In the genomic region with DNA sequence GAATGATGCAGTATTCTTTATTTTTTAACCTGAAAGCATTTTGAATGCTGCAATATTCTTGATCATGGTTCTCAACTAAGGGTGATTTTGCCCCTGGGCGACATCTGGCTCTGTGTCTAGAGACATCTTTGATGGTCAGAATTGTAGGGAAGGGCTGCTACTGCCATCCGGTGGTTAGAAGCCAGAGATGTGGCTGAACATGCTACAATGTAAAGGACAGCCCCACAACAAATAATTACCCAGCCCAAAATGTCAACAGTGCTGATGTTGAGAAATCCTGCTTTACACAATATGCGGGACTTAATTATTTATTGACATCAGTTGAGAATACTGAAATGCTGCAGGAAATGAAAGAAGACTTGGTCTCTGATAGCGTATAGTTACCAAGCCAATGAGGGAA, we compare ENCODE assay signal across 9 cellular contexts. TPM values are rescaled to one million over a fixed set of nuclear protein-coding genes. Genes with fewer than 3 reads are reported as not detected.
DNase-seq lines count a peak whose midpoint lies in the region; ATAC-seq, FAIRE-seq and TF ChIP-seq lines count a peak whose summit lies in the region.
"Had no signal": no experiment of that assay in that cellular context is flagged by ENCODE, and none has a peak within 500 bp of the region (broad histone marks: within the 10 kb centered on the region; RNA-seq: fewer than 3 reads in every experiment).

No MANE protein-coding gene starts in this region.

- H3K79me2 ChIP-seq in HepG2 (ENCODE audit: insufficient read depth, low read length) = no peaks in the 10 kb centered on the region

- no peaks in the 10 kb centered on the region for H4K20me1 ChIP-seq in HepG2 (ENCODE audit: insufficient read depth, low read length)

- WGBS in HepG2 (ENCODE audit: low lambda C conversion rate) = 8% methylated on average over 4 of the region's 4 CpGs

- FAIRE-seq in HepG2 (lab: Jason Lieb, UNC) = no peak

- H3K4me1 Mint-ChIP-seq in Calu3 (ENCODE audit: low read depth, unreplicated experiment) = peaks cover 9% of the 10 kb centered on the region

- in situ Hi-C loops in HepG2 (cut with HindIII; ENCODE audit: extremely low pct_ligation_motif_present, low pct_unique_long_range_greater_than_20kb) = no loop called here

- H2AFZ ChIP-seq in HepG2 (ENCODE audit: low read length) = no peak overlapping the region

- H3K27ac Mint-ChIP-seq in Calu3 (ENCODE audit: unreplicated experiment) = no peak overlapping the region

- no peak overlapping the region for H3K4me3 Mint-ChIP-seq in Calu3 (ENCODE audit: low read depth, unreplicated experiment)

- POLR2A ChIA-PET in HepG2 (lab: Yijun Ruan, JAX) = no interaction called here

- DNase-seq in Calu3 (peak; percentile 65), SK-N-MC (ENCODE audit: low read depth, low spot score) (no peak), HepG2 (ENCODE audit: low spot score) (peak; percentile 41), GOT3 (lab: John Stamatoyannopoulos, UW) (no peak), activated T-cell treated with anti-CD3 and anti-CD28 coated beads for 4 hours (no peak), epidermal melanocyte (ENCODE audit: insufficient read length, low spot score) (no peak)

- TF ChIP-seq CTCF in Calu3 (IDR thresholded peaks at IDR 0.05; ENCODE audit: unreplicated experiment) = peak; percentile 31
- TF ChIP-seq CTCF in HepG2 (CRISPR knock-in tag; IDR thresholded peaks at IDR 0.05) = peak; percentile 50

- no peaks in the 10 kb centered on the region for H3K9me3 Mint-ChIP-seq in Calu3 (ENCODE audit: low read depth, unreplicated experiment)

- no peaks in the 10 kb centered on the region for H3K36me3 Mint-ChIP-seq in Calu3 (ENCODE audit: insufficient read depth, unreplicated experiment)

- intact Hi-C loops in Calu3 (cut with micrococcal nuclease; ENCODE audit: unreplicated experiment) = loop anchor here (2.0 kb wide), 1 partner anchor 33 kb away; no protein-coding TSS in a partner anchor
- intact Hi-C loops in HepG2 (cut with micrococcal nuclease; ENCODE audit: unreplicated experiment) = loop anchor here (1.0 kb wide), 1 partner anchor 332 kb away; no protein-coding TSS in a partner anchor

- CTCF ChIA-PET in Calu3 (lab: Charles Lee) = no interaction called here
- CTCF ChIA-PET in HepG2 (lab: Yijun Ruan, JAX; ENCODE audit: low intra/inter-chr PET ratio, low total read pairs) = no interaction called here

- no peak for TF ChIP-seq POLR2A in HepG2 (IDR thresholded peaks at IDR 0.05; ENCODE audit: insufficient read depth in 1 of 2, low read depth in 2 of 2, low read length in 2 of 2)

- H3K9ac ChIP-seq in SK-N-MC (ENCODE audit: insufficient read length) = peak overlapping the region; percentile 14
- H3K9ac ChIP-seq in HepG2 (ENCODE audit: insufficient read depth, low read depth, low read length) = no peak overlapping the region

- no peaks in the 10 kb centered on the region for H3K27me3 Mint-ChIP-seq in Calu3 (ENCODE audit: unreplicated experiment)

- H3K4me3 ChIP-seq in SK-N-MC = no peak overlapping the region
- no peak overlapping the region for H3K4me3 ChIP-seq in HepG2 (replicated peaks in 1 of 3; ENCODE audit: insufficient read depth in 1 of 3, low read depth in 2 of 3, low read length in 3 of 3)

- ATAC-seq in GM19397 (IDR thresholded peaks at IDR 0.05; ENCODE audit: unreplicated experiment) (peak; percentile 79), HepG2 (peak; percentile 98)

- TF ChIP-seq EP300 in Ishikawa (IDR thresholded peaks at IDR 0.05; ENCODE audit: borderline replicate concordance) (no peak), HepG2 (IDR thresholded peaks at IDR 0.05; ENCODE audit: low read depth in 2 of 2, low read length in 2 of 2) (no peak), HepG2 (CRISPR knock-in tag; IDR thresholded peaks at IDR 0.05; ENCODE audit: borderline replicate concordance) (no peak)

- H3K27ac ChIP-seq in SK-N-MC (peak overlapping the region; percentile 72; the same call in 1 of the 2 replicates), HepG2 (ENCODE audit: extremely low read length, insufficient read depth, low read length) (no peak overlapping the region)

- no peaks in the 10 kb centered on the region; a peak in 1 of 5 replicates for H3K27me3 ChIP-seq in HepG2 (ENCODE audit: control insufficient read depth in 1 of 2, insufficient read depth in 2 of 2, low read length in 2 of 2)

- TF ChIP-seq RAD21 in Ishikawa (IDR thresholded peaks at IDR 0.05; ENCODE audit: low read depth) (peak; percentile 50), HepG2 (CRISPR knock-in tag; IDR thresholded peaks at IDR 0.05) (no peak)

- H3K4me2 ChIP-seq in HepG2 (ENCODE audit: low read depth, low read length) = no peak overlapping the region

- H3K9me3 ChIP-seq in SK-N-MC (ENCODE audit: low read depth, low read length) (no peaks in the 10 kb centered on the region), HepG2 (ENCODE audit: low read length) (no peaks in the 10 kb centered on the region)

- H3K36me3 ChIP-seq in SK-N-MC (ENCODE audit: insufficient read depth, low read length) = no peaks in the 10 kb centered on the region
- no peaks in the 10 kb centered on the region for H3K36me3 ChIP-seq in HepG2 (replicated peaks in 1 of 2; ENCODE audit: control insufficient read depth in 1 of 2, insufficient read depth in 2 of 2, low read length in 2 of 2)

- no peaks in the 10 kb centered on the region for H3K4me1 ChIP-seq in HepG2 (ENCODE audit: insufficient read depth, low read length)

- BruUV-seq in Calu3 (replicated peaks; lab: Mats Ljungman, UMichigan) (no TSS peak), HepG2 (replicated peaks; lab: Mats Ljungman, UMichigan) (no TSS peak)

TF ChIP-seq in Ishikawa, 13 proteins besides CTCF, POLR2A, EP300 and RAD21 (continues in another document):
- TF ChIP-seq, protein P1, sequence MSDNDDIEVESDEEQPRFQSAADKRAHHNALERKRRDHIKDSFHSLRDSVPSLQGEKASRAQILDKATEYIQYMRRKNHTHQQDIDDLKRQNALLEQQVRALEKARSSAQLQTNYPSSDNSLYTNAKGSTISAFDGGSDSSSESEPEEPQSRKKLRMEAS (IDR thresholded peaks at IDR 0.05) = no peak
- TF ChIP-seq YY1 (IDR thresholded peaks at IDR 0.05; ENCODE audit: low read depth) (no peak), TEAD4 (IDR thresholded peaks at IDR 0.05) (no peak), FOXM1 (IDR thresholded peaks at IDR 0.05; ENCODE audit: borderline replicate concordance, low read depth) (no peak)

RNA-seq across cellular contexts. Expression of a gene that starts 37.5 kb away (rescaled TPM):
- total RNA-seq in Calu3 (2022) (39.2 and 85.1 TPM in 2 replicates), HepG2 (2016; rRNA removed; fragmentation: Illumina TruSeq; extraction: Trizol) (0.10 and 0.11 TPM in 2 replicates)
- total RNA-seq in HepG2 (2016; cell fraction: cytosol; rRNA removed; fragmentation: Illumina TruSeq; extraction: Trizol; ENCODE audit: low read depth) = not detected in 2 replicates
- 0.24 TPM in 1 of 2 replicates, not detected in the other for total RNA-seq in HepG2 (2016; cell fraction: insoluble cytoplasmic fraction; rRNA removed; fragmentation: Illumina TruSeq; extraction: Trizol)
- total RNA-seq in HepG2 (2016; cell fraction: membrane; rRNA removed; fragmentation: Illumina TruSeq; extraction: Trizol) = not detected in 2 replicates
- not detected in 2 replicates for total RNA-seq in HepG2 (2016; cell fraction: nucleus; rRNA removed; fragmentation: Illumina TruSeq; extraction: Trizol)
- polyA plus RNA-seq in HepG2 (2011; rRNA removed) = 0.04 and 0.07 TPM in 2 replicates
- 0.04 and 0.08 TPM in 2 replicates for polyA plus RNA-seq in HepG2 (2011; cell fraction: cytosol; rRNA removed)
- 0.09 TPM in 1 of 2 replicates, not detected in the other for polyA plus RNA-seq in HepG2 (2011; cell fraction: nucleus; rRNA removed)
- not detected in 2 replicates for polyA plus RNA-seq in HepG2 (2012)
- polyA plus RNA-seq in HepG2 (2016; cell fraction: cytosol; fragmentation: Illumina TruSeq; extraction: Trizol; ENCODE audit: low read depth) = not detected in 2 replicates
- polyA plus RNA-seq in HepG2 (2016; cell fraction: insoluble cytoplasmic fraction; fragmentation: Illumina TruSeq; extraction: Trizol; ENCODE audit: low read depth) = 0.13 TPM in 1 of 2 replicates, not detected in the other
- polyA plus RNA-seq in HepG2 (2016; cell fraction: membrane; fragmentation: Illumina TruSeq; extraction: Trizol; ENCODE audit: low read depth) = not detected in 2 replicates
- polyA plus RNA-seq in HepG2 (2016; cell fraction: nucleus; fragmentation: Illumina TruSeq; extraction: Trizol; ENCODE audit: insufficient read depth, low read depth) = not detected in 2 replicates
- 0.49 TPM in 1 of 2 replicates, not detected in the other for polyA minus RNA-seq in HepG2 (2011; rRNA and poly(A)+ RNA removed; ENCODE audit: low replicate concordance)
- not detected in 2 replicates for polyA minus RNA-seq in HepG2 (2011; cell fraction: cytosol; rRNA and poly(A)+ RNA removed)
- not detected in 2 replicates for polyA minus RNA-seq in HepG2 (2011; cell fraction: nucleus; rRNA and poly(A)+ RNA removed)
- total RNA-seq: urinary bladder had no signal
- polyA plus RNA-seq: urinary bladder had no signal

RNA-seq across cellular contexts. Expression of a gene that starts 57.7 kb away (rescaled TPM):
- total RNA-seq in Calu3 (2022) (not detected in 2 replicates), HepG2 (2016; rRNA removed; fragmentation: Illumina TruSeq; extraction: Trizol) (not detected in 2 replicates)
- not detected in 2 replicates for total RNA-seq in HepG2 (2016; cell fraction: cytosol; rRNA removed; fragmentation: Illumina TruSeq; extraction: Trizol; ENCODE audit: low read depth)
- total RNA-seq in HepG2 (2016; cell fraction: insoluble cytoplasmic fraction; rRNA removed; fragmentation: Illumina TruSeq; extraction: Trizol) = not detected in 2 replicates
- total RNA-seq in HepG2 (2016; cell fraction: membrane; rRNA removed; fragmentation: Illumina TruSeq; extraction: Trizol) = 0.28 TPM in 1 of 2 replicates, not detected in the other
- total RNA-seq in HepG2 (2016; cell fraction: nucleus; rRNA removed; fragmentation: Illumina TruSeq; extraction: Trizol) = not detected in 2 replicates
- polyA plus RNA-seq in HepG2 (2011; rRNA removed) = not detected in 2 replicates
- polyA plus RNA-seq in HepG2 (2011; cell fraction: cytosol; rRNA removed) = 0.03 TPM in 1 of 2 replicates, not detected in the other
- polyA plus RNA-seq in HepG2 (2011; cell fraction: nucleus; rRNA removed) = not detected in 2 replicates
- polyA plus RNA-seq in HepG2 (2012) = not detected in 2 replicates
- not detected in 2 replicates for polyA plus RNA-seq in HepG2 (2016; cell fraction: cytosol; fragmentation: Illumina TruSeq; extraction: Trizol; ENCODE audit: low read depth)
- polyA plus RNA-seq in HepG2 (2016; cell fraction: insoluble cytoplasmic fraction; fragmentation: Illumina TruSeq; extraction: Trizol; ENCODE audit: low read depth) = not detected in 2 replicates
- not detected in 2 replicates for polyA plus RNA-seq in HepG2 (2016; cell fraction: membrane; fragmentation: Illumina TruSeq; extraction: Trizol; ENCODE audit: low read depth)
- not detected in 2 replicates for polyA plus RNA-seq in HepG2 (2016; cell fraction: nucleus; fragmentation: Illumina TruSeq; extraction: Trizol; ENCODE audit: insufficient read depth, low read depth)
- polyA minus RNA-seq in HepG2 (2011; rRNA and poly(A)+ RNA removed; ENCODE audit: low replicate concordance) = not detected in 2 replicates
- not detected in 2 replicates for polyA minus RNA-seq in HepG2 (2011; cell fraction: cytosol; rRNA and poly(A)+ RNA removed)
- polyA minus RNA-seq in HepG2 (2011; cell fraction: nucleus; rRNA and poly(A)+ RNA removed) = not detected in 2 replicates
- polyA plus RNA-seq: urinary bladder had no signal

Comparison
In these comparisons a context has a peak if more than half of its experiments do, and no peak if none do; other contexts are left out.
1. DNase-seq: peak in Calu3 (single experiment) and HepG2 (single experiment); none in SK-N-MC (single experiment), GOT3 (single experiment), activated T-cell treated with anti-CD3 and anti-CD28 coated beads for 4 hours (single experiment) and epidermal melanocyte (single experiment).
2. RNA of a gene that starts 37.5 kb away (total RNA-seq): 39.2 to 85.1 TPM in Calu3; 0.10 to 0.24 TPM in HepG2; every median in the first group is over 10 times any median in the second.